In genomic region chr22:21038405-21038804, GRCh38 we compare ENCODE assay signal across 2 cellular contexts.
TF ChIP-seq lines count a peak whose summit lies in the region.

No MANE protein-coding gene starts in this region.

TF ChIP-seq in SK-N-SH, 30 proteins besides CTCF, POLR2A, EP300 and RAD21 (continued from another document):
- no peak for TF ChIP-seq PBX3 (IDR thresholded peaks at IDR 0.05)
- TF ChIP-seq GABPA (IDR thresholded peaks at IDR 0.05; ENCODE audit: low read depth), result no peak

TF ChIP-seq in SK-N-SH treated with all-trans-retinoic acid at 6 μM for 48 hours, 23 proteins besides CTCF, POLR2A, EP300 and RAD21 (continued from another document):
- TF ChIP-seq TSHZ2 (CRISPR knock-in tag; IDR thresholded peaks at IDR 0.05) (no peak), ZNF70 (CRISPR knock-in tag; IDR thresholded peaks at IDR 0.05) (no peak), ZFP3 (CRISPR knock-in tag; IDR thresholded peaks at IDR 0.05) (no peak), RARB (CRISPR knock-in tag; IDR thresholded peaks at IDR 0.05) (no peak)
